8 cellular contexts compared by ENCODE assay signal in the genomic region with DNA sequence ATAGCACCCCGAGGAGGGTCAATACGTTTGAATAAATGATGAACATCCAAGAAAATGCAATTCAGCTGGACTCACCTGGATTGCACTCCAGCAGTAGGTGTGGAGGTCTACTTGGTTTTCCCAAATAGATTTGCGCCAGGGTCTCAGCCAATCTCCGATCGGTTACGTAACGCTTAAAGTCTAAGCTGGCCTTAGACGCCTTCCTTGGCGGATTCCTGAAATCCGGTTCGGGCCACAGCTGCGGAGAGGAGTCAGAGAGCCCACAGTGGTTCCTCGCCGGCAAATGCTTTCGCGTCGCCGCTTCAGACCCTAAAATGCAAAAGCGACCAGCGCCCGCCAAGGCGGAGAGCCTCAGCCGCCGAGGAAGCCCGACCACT. TPM values are rescaled to one million over a fixed set of nuclear protein-coding genes. Genes with fewer than 3 reads are reported as not detected.
DNase-seq lines count a peak whose midpoint lies in the region; ATAC-seq and TF ChIP-seq lines count a peak whose summit lies in the region.

No MANE protein-coding gene starts in this region.

- peaks cover 7% of the 10 kb centered on the region; the same call in 1 of the 2 replicates for H3K36me3 Mint-ChIP-seq in WTC11

- H3K27ac Mint-ChIP-seq in WTC11, result peak overlapping the region; percentile 96

- no peaks in the 10 kb centered on the region for H3K27me3 ChIP-seq in skeletal muscle tissue (ENCODE audit: control insufficient read depth in 3 of 3, insufficient read depth in 3 of 3, low read length in 3 of 3)

- peak overlapping the region; percentile 95 for H3K27ac ChIP-seq in skeletal muscle tissue (ENCODE audit: low read depth, low read length)

- H3K4me1 ChIP-seq in skeletal muscle tissue (ENCODE audit: control insufficient read depth in 3 of 3, insufficient read depth in 3 of 3, low read length in 3 of 3), result peaks cover 23 to 33% (median 32%) of the 10 kb centered on the region in 3 donors

- peak overlapping the region; percentile 98 for H3K4me3 Mint-ChIP-seq in WTC11

- no peaks in the 10 kb centered on the region for H3K9me3 Mint-ChIP-seq in WTC11

- H3K4me3 ChIP-seq in skeletal muscle tissue (ENCODE audit: low read length in 3 of 3), result peak overlapping the region; percentile 76 to 97 (median 96)

- DNase-seq in COR-L47 (lab: John Stamatoyannopoulos, UW), result peak; percentile 25
- DNase-seq in WTC11 (ENCODE audit: low spot score), result peak; percentile 42
- DNase-seq in hepatic stellate cell (ENCODE audit: low spot score), result peak; percentile 32
- no peak for DNase-seq in GM19240 (ENCODE audit: insufficient read length, low spot score)

- H3K9ac ChIP-seq in skeletal muscle tissue (ENCODE audit: low read depth in 1 of 3, low read length in 3 of 3), result peak overlapping the region; percentile 94 to 98 (median 96)

- no peak for TF ChIP-seq CTCF in WTC11 (IDR thresholded peaks at IDR 0.05)

- no peaks in the 10 kb centered on the region for H3K9me3 ChIP-seq in skeletal muscle tissue (ENCODE audit: control insufficient read depth in 3 of 3, low read length in 3 of 3)

- CTCF ChIA-PET in WTC11 (lab: Charles Lee), result interaction anchor here (1.0 kb wide), 1 partner anchor 124 kb away, joined by 4 read pairs; no protein-coding TSS in a partner anchor

- H3K27me3 Mint-ChIP-seq in WTC11 (ENCODE audit: low read depth), result no peaks in the 10 kb centered on the region

- POLR2A ChIA-PET in WTC11 (lab: Charles Lee), result no interaction called here

- H3K4me1 Mint-ChIP-seq in WTC11, result peaks cover 14% of the 10 kb centered on the region

- peaks cover 0 to 7% (median 5%) of the 10 kb centered on the region in 3 donors for H3K36me3 ChIP-seq in skeletal muscle tissue (ENCODE audit: control insufficient read depth in 3 of 3, insufficient read depth in 3 of 3, low read length in 3 of 3)

- ATAC-seq in HG02840 (IDR thresholded peaks at IDR 0.05; ENCODE audit: low FRiP score, unreplicated experiment) (peak; percentile 0), WTC11 (peak; percentile 11), HG02642 (IDR thresholded peaks at IDR 0.05; ENCODE audit: poor library complexity, unreplicated experiment) (no peak), HG02588 (IDR thresholded peaks at IDR 0.05; ENCODE audit: unreplicated experiment) (no peak)

TF ChIP-seq in WTC11, 78 proteins besides CTCF, POLR2A, EP300 and RAD21:
- 0 out of 2 replicates have a peak, but pooled peaks have one; percentile 8 for TF ChIP-seq SMAD3 (CRISPR knock-in tag; IDR thresholded peaks at IDR 0.05; ENCODE audit: borderline replicate concordance)
- TF ChIP-seq ZNF317 (CRISPR knock-in tag; IDR thresholded peaks at IDR 0.05; ENCODE audit: borderline replicate concordance, low read depth), result no peak

RNA-seq across cellular contexts. Expression of gene TFB2M, which starts 0.3 kb away (rescaled TPM):
- total RNA-seq in WTC11 (2021), result 16.1 to 17.3 TPM (median 16.5 TPM) in 3 replicates
- total RNA-seq in skeletal muscle tissue, result 21.4 TPM

RNA-seq across cellular contexts. Expression of gene CNST, which starts 0.5 kb away (rescaled TPM):
- 17.2 to 18.4 TPM (median 17.5 TPM) in 3 replicates for total RNA-seq in WTC11 (2021)
- total RNA-seq in skeletal muscle tissue, result 15.1 TPM

RNA-seq across cellular contexts. Expression of gene SMYD3, which starts 58.7 kb away (rescaled TPM):
- total RNA-seq in WTC11 (2021) (21.4 to 31.9 TPM (median 30.9 TPM) in 3 replicates), skeletal muscle tissue (23.5 TPM)

Comparison
In these comparisons a context has a peak if more than half of its experiments do, and no peak if none do; other contexts are left out.
1. ATAC-seq: peak in HG02840 (single experiment) and WTC11 (single experiment); none in HG02642 (single experiment) and HG02588 (single experiment).